ENCODE assay signal across 20 cellular contexts in genomic region chr9:129828969-129829368, GRCh38.
"Had no signal": no experiment of that assay in that cellular context is flagged by ENCODE, and none has a peak within 500 bp of the region (broad histone marks: within the 10 kb centered on the region; RNA-seq: fewer than 3 reads in every experiment).

No MANE protein-coding gene starts in this region.

- H3K27me3 ChIP-seq: SJSA1 had no signal

- DNase-seq: IMR-90, Kasumi-1, MM.1S, NCI-H1092 treated with DMSO at 0.1 percent for 48 hours, NCI-H1436, NCI-H187, NCI-H2029, NCI-H2081 treated with DMSO at 0.1 percent for 48 hours, NCI-H2171, NCI-H524, NCI-H526 treated with DMSO at 0.1 percent for 48 hours, NCI-H774, Right ventricle myocardium superior, RPMI8226, SIG-M5 had no signal

- H3K4me1 ChIP-seq: SJSA1 had no signal

- ATAC-seq: HepG2 had no signal

- H3K4me2 ChIP-seq: KMS-11 had no signal

- H3K9me3 ChIP-seq: SJSA1 had no signal

- H3K4me3 ChIP-seq: SJSA1, SK-N-MC had no signal

- H3K9ac ChIP-seq: KMS-11 had no signal

- H3K27ac ChIP-seq: KMS-11, SJSA1, SK-N-MC had no signal

- FAIRE-seq: HepG2, RCC 7860 had no signal
